Comparison of ENCODE assay signal across 12 cellular contexts in the genomic region with DNA sequence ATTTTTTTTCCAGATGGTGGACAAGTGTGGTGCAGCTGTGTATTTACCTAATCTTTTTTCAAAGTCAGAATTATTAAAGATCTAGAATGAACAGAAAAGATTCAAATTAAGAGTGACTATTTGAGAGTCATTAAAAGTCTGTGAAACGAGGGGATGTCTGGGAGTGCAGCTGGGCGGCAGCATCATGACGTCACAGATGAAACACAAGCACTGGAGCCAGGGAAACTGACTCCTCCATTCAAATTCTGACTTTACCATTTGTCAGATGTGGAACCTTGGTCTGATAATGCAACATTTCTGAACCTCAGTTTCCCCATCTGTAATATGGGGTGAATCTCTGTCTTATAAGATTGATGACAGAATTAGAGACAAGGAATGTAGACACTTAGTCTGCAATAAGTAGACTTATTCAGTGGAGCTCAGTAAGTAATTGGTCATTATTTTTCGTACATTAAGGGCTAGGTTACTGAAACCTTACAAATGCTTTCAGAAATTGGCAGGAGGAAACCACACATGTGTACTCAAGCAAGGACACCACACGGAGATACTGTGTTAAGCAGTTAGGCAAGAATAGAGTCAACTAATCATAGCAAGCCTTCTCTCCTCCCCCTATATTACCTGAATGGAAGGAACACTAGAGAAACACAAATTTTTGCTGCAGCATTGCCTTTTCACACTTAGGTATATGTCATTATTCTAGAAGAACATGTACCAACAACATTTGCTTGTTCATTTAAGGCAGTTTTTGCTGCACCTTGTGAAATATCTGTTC. TPM values are rescaled to one million over a fixed set of nuclear protein-coding genes. Genes with fewer than 3 reads are reported as not detected.
DNase-seq lines count a peak whose midpoint lies in the region; ATAC-seq and TF ChIP-seq lines count a peak whose summit lies in the region.
"Had no signal": no experiment of that assay in that cellular context is flagged by ENCODE, and none has a peak within 500 bp of the region (broad histone marks: within the 10 kb centered on the region; RNA-seq: fewer than 3 reads in every experiment).

No MANE protein-coding gene starts in this region.

- H3K27ac ChIP-seq in liver (ENCODE audit: low read depth in 1 of 2, low read length in 2 of 2) (no peak overlapping the region), esophagus squamous epithelium (no peak overlapping the region), neural progenitor cell (no peak overlapping the region)

- H3K27me3 ChIP-seq in liver (ENCODE audit: control insufficient read depth in 4 of 4, insufficient read depth in 4 of 4, low read length in 3 of 4) (no peaks in the 10 kb centered on the region), esophagus squamous epithelium (peaks cover 0 to 44% (median 2%) of the 10 kb centered on the region in 4 donors), neural progenitor cell (peaks cover 29% of the 10 kb centered on the region)

- peaks cover 9% of the 10 kb centered on the region for H3K27me3 Mint-ChIP-seq in activated T-helper 2 cell treated with anti-CD3 and anti-CD28 coated beads, Interferon-gamma antibody, Interleukin-2, Interleukin-4, amounts not matched to agents 10 μg/mL and 5 μg/mL and 100 μg/mL, durations not matched to agents 14 hours and 24 hours and 36 hours (ENCODE audit: low read depth)
- no peaks in the 10 kb centered on the region for H3K27me3 Mint-ChIP-seq in neural progenitor cell (ENCODE audit: insufficient read depth, low read depth)

- H3K9me3 Mint-ChIP-seq in activated T-helper 2 cell treated with anti-CD3 and anti-CD28 coated beads, Interferon-gamma antibody, Interleukin-2, Interleukin-4, amounts not matched to agents 10 μg/mL and 5 μg/mL and 100 μg/mL, durations not matched to agents 14 hours and 24 hours and 36 hours = peaks cover 4% of the 10 kb centered on the region
- no peaks in the 10 kb centered on the region for H3K9me3 Mint-ChIP-seq in neural progenitor cell
- H3K9me3 Mint-ChIP-seq: natural killer cell had no signal

- no peaks in the 10 kb centered on the region for H4K20me1 ChIP-seq in neural progenitor cell (ENCODE audit: low read depth)

- ATAC-seq in GM18868 (IDR thresholded peaks at IDR 0.05; ENCODE audit: unreplicated experiment) (peak; percentile 77), GM21576 (IDR thresholded peaks at IDR 0.05; ENCODE audit: unreplicated experiment) (peak; percentile 74), HG03135 (IDR thresholded peaks at IDR 0.05; ENCODE audit: unreplicated experiment) (peak; percentile 69)
- no peak for ATAC-seq in activated CD4-positive, CD25-positive, alpha-beta regulatory T cell treated with anti-CD3 and anti-CD28 coated beads, Interleukin-2, amount 50 U/mL, for 24 hours
- ATAC-seq: natural killer cell had no signal

- intact Hi-C loops in esophagus squamous epithelium (cut with DNase I) = no loop called here
- intact Hi-C loops in activated T-helper 2 cell treated with anti-CD3 and anti-CD28 coated beads, Interferon-gamma antibody, Interleukin-2, Interleukin-4, amounts not matched to agents 10 μg/mL and 5 μg/mL and 100 μg/mL, durations not matched to agents 14 hours and 24 hours and 36 hours (cut with micrococcal nuclease) = no loop called here

- no peaks in the 10 kb centered on the region for H3K79me2 ChIP-seq in neural progenitor cell (ENCODE audit: low read depth)

- no peak overlapping the region for H3K27ac Mint-ChIP-seq in activated T-helper 2 cell treated with anti-CD3 and anti-CD28 coated beads, Interferon-gamma antibody, Interleukin-2, Interleukin-4, amounts not matched to agents 10 μg/mL and 5 μg/mL and 100 μg/mL, durations not matched to agents 14 hours and 24 hours and 36 hours
- no peak overlapping the region for H3K27ac Mint-ChIP-seq in neural progenitor cell
- H3K27ac Mint-ChIP-seq: activated CD4-positive, alpha-beta T cell treated with anti-CD3 and anti-CD28 coated beads, Interleukin-2, amount 10 ng/mL, durations not matched to agents 24 days and 14 days; natural killer cell had no signal

- no peak overlapping the region for H2AFZ ChIP-seq in neural progenitor cell (replicated peaks)

- H3K36me3 ChIP-seq in liver (ENCODE audit: control insufficient read depth in 4 of 4, insufficient read depth in 3 of 4, low read depth in 1 of 4, low read length in 3 of 4) = no peaks in the 10 kb centered on the region
- no peaks in the 10 kb centered on the region for H3K36me3 ChIP-seq in esophagus squamous epithelium
- H3K36me3 ChIP-seq in neural progenitor cell = no peaks in the 10 kb centered on the region
- H3K36me3 ChIP-seq: HAP-1 had no signal

- no peaks in the 10 kb centered on the region for H3F3A ChIP-seq in neural progenitor cell (ENCODE audit: low read depth)

- H3K36me3 Mint-ChIP-seq in activated T-helper 2 cell treated with anti-CD3 and anti-CD28 coated beads, Interferon-gamma antibody, Interleukin-2, Interleukin-4, amounts not matched to agents 10 μg/mL and 5 μg/mL and 100 μg/mL, durations not matched to agents 14 hours and 24 hours and 36 hours (ENCODE audit: low read depth) = no peaks in the 10 kb centered on the region
- no peaks in the 10 kb centered on the region for H3K36me3 Mint-ChIP-seq in neural progenitor cell
- H3K36me3 Mint-ChIP-seq: natural killer cell had no signal

- no peak for TF ChIP-seq POLR2A in esophagus squamous epithelium (IDR thresholded peaks at IDR 0.05)

- no peak overlapping the region for H3K4me2 ChIP-seq in neural progenitor cell

- DNase-seq in esophagus squamous epithelium (lab: John Stamatoyannopoulos, UW) (no peak), neural progenitor cell (ENCODE audit: low spot score) (no peak)
- DNase-seq in activated T-helper 2 cell treated with anti-CD3 and anti-CD28 coated beads, Interferon-gamma antibody, Interleukin-2, Interleukin-4, amounts not matched to agents 10 μg/mL and 5 μg/mL and 100 μg/mL, durations not matched to agents 14 hours and 24 hours and 36 hours (ENCODE audit: low spot score) = no peak
- DNase-seq: activated CD4-positive, alpha-beta T cell treated with anti-CD3 and anti-CD28 coated beads, Interleukin-2, amount 10 ng/mL, durations not matched to agents 24 days and 14 days; natural killer cell; stimulated activated CD4-positive, alpha-beta T cell treated with anti-CD3 and anti-CD28 coated beads, Interleukin-15, amount 100 ng/mL, for 24 hours had no signal

- peak in 1 of 2 donors; percentile 30 for TF ChIP-seq RAD21 in liver (IDR thresholded peaks at IDR 0.05)

- 65% methylated on average over 5 of the region's 5 CpGs for WGBS in liver
- 43 to 45% methylated on average over 5 of the region's 5 CpGs for WGBS in esophagus squamous epithelium, 2 donors

- H3K4me3 Mint-ChIP-seq in activated T-helper 2 cell treated with anti-CD3 and anti-CD28 coated beads, Interferon-gamma antibody, Interleukin-2, Interleukin-4, amounts not matched to agents 10 μg/mL and 5 μg/mL and 100 μg/mL, durations not matched to agents 14 hours and 24 hours and 36 hours (ENCODE audit: low read depth) = no peak overlapping the region
- no peak overlapping the region for H3K4me3 Mint-ChIP-seq in neural progenitor cell
- H3K4me3 Mint-ChIP-seq: activated CD4-positive, alpha-beta T cell treated with anti-CD3 and anti-CD28 coated beads, Interleukin-2, amount 10 ng/mL, durations not matched to agents 24 days and 14 days; natural killer cell had no signal

- H3K9me3 ChIP-seq in liver (ENCODE audit: control insufficient read depth in 4 of 4, low read length in 3 of 4) = no peaks in the 10 kb centered on the region
- H3K9me3 ChIP-seq in esophagus squamous epithelium = no peaks in the 10 kb centered on the region
- no peaks in the 10 kb centered on the region for H3K9me3 ChIP-seq in neural progenitor cell (ENCODE audit: low read depth)

- H3K4me1 Mint-ChIP-seq in activated T-helper 2 cell treated with anti-CD3 and anti-CD28 coated beads, Interferon-gamma antibody, Interleukin-2, Interleukin-4, amounts not matched to agents 10 μg/mL and 5 μg/mL and 100 μg/mL, durations not matched to agents 14 hours and 24 hours and 36 hours (ENCODE audit: low read depth) = peaks cover 20% of the 10 kb centered on the region
- H3K4me1 Mint-ChIP-seq in neural progenitor cell = no peaks in the 10 kb centered on the region
- H3K4me1 Mint-ChIP-seq: natural killer cell had no signal

- H3K4me3 ChIP-seq in liver (ENCODE audit: low read depth in 1 of 3, low read length in 3 of 3) = no peak overlapping the region
- H3K4me3 ChIP-seq in esophagus squamous epithelium = no peak overlapping the region
- no peak overlapping the region for H3K4me3 ChIP-seq in neural progenitor cell
- H3K4me3 ChIP-seq: HAP-1 had no signal

- peaks cover 0 to 13% (median 5%) of the 10 kb centered on the region in 4 donors for H3K4me1 ChIP-seq in liver (ENCODE audit: control insufficient read depth in 4 of 4, insufficient read depth in 4 of 4, low read length in 3 of 4)
- H3K4me1 ChIP-seq in esophagus squamous epithelium = no peaks in the 10 kb centered on the region
- H3K4me1 ChIP-seq in neural progenitor cell = peaks cover under 1% of the 10 kb centered on the region

- TF ChIP-seq CTCF in liver (IDR thresholded peaks at IDR 0.05; ENCODE audit: low read depth, low read length, missing input control) (no peak), esophagus squamous epithelium (IDR thresholded peaks at IDR 0.05) (no peak), neural progenitor cell (IDR thresholded peaks at IDR 0.05) (no peak)

- H3K9ac ChIP-seq in liver (ENCODE audit: low read depth in 1 of 2, low read length in 2 of 2) = no peak overlapping the region
- H3K9ac ChIP-seq in neural progenitor cell = no peak overlapping the region

RNA-seq across cellular contexts. Expression of a gene that starts 27.8 kb away (rescaled TPM):
- total RNA-seq in liver = 10 to 100 TPM; 33.5 to 38.4 TPM
- polyA plus RNA-seq in liver = 10 to 100 TPM; 21.7 to 26.6 TPM
- total RNA-seq in esophagus squamous epithelium = 10 to 100 TPM; 42.0 to 58.9 (median 53.9) TPM
- total RNA-seq in activated T-helper 2 cell treated with anti-CD3 and anti-CD28 coated beads, Interferon-gamma antibody, Interleukin-2, Interleukin-4, amounts not matched to agents 10 μg/mL and 5 μg/mL and 100 μg/mL, durations not matched to agents 14 hours and 24 hours and 36 hours = 94.9 and 101 TPM in 2 replicates
- total RNA-seq in neural progenitor cell (ENCODE audit: low replicate concordance) = 35.0 and 52.9 TPM in 2 replicates

RNA-seq across cellular contexts. Expression of a gene that starts 34.0 kb away (rescaled TPM):
- total RNA-seq in liver (10 to 100 TPM; 31.4 to 45.8 TPM), esophagus squamous epithelium (10 to 100 TPM; 39.5 to 83.8 (median 61.0) TPM), neural progenitor cell (ENCODE audit: low replicate concordance) (32.7 and 58.8 TPM in 2 replicates)
- polyA plus RNA-seq in liver = 10 to 100 TPM; 13.9 to 22.1 TPM
- total RNA-seq in activated T-helper 2 cell treated with anti-CD3 and anti-CD28 coated beads, Interferon-gamma antibody, Interleukin-2, Interleukin-4, amounts not matched to agents 10 μg/mL and 5 μg/mL and 100 μg/mL, durations not matched to agents 14 hours and 24 hours and 36 hours = 78.4 and 79.7 TPM in 2 replicates

RNA-seq across cellular contexts. Expression of a gene that starts 49.0 kb away (rescaled TPM):
- under 1 TPM; 0.08 to 0.09 TPM for total RNA-seq in liver
- polyA plus RNA-seq in liver = under 1 TPM; 0.05 to 0.14 TPM
- total RNA-seq in esophagus squamous epithelium = under 1 TPM in 1 of 4 donors, not detected in 3; 0.19 TPM
- 0.25 and 0.51 TPM in 2 replicates for total RNA-seq in activated T-helper 2 cell treated with anti-CD3 and anti-CD28 coated beads, Interferon-gamma antibody, Interleukin-2, Interleukin-4, amounts not matched to agents 10 μg/mL and 5 μg/mL and 100 μg/mL, durations not matched to agents 14 hours and 24 hours and 36 hours
- total RNA-seq in neural progenitor cell (ENCODE audit: low replicate concordance) = 0.36 and 0.74 TPM in 2 replicates

RNA-seq across cellular contexts. Expression of a gene that starts 59.6 kb away (rescaled TPM):
- total RNA-seq in liver (10 to 100 TPM in 1 of 2 donors, under 1 TPM in 1; 0.08 to 18.7 TPM), esophagus squamous epithelium (10 to 100 TPM in 1 of 4 donors, 1 to 10 TPM in 3; 1.5 to 11.2 (median 3.8) TPM), neural progenitor cell (ENCODE audit: low replicate concordance) (31.4 and 57.2 TPM in 2 replicates)
- polyA plus RNA-seq in liver = under 1 TPM; 0.24 to 0.81 TPM
- total RNA-seq in activated T-helper 2 cell treated with anti-CD3 and anti-CD28 coated beads, Interferon-gamma antibody, Interleukin-2, Interleukin-4, amounts not matched to agents 10 μg/mL and 5 μg/mL and 100 μg/mL, durations not matched to agents 14 hours and 24 hours and 36 hours = 23.5 and 23.6 TPM in 2 replicates

Comparison
In these comparisons a context has a peak if more than half of its experiments do, and no peak if none do; other contexts are left out.
1. ATAC-seq: peak in GM18868 (single experiment), GM21576 (single experiment) and HG03135 (single experiment); none in activated CD4-positive, CD25-positive, alpha-beta regulatory T cell treated with anti-CD3 and anti-CD28 coated beads, Interleukin-2, amount 50 U/mL, for 24 hours (0 of 2).